In the genomic region with DNA sequence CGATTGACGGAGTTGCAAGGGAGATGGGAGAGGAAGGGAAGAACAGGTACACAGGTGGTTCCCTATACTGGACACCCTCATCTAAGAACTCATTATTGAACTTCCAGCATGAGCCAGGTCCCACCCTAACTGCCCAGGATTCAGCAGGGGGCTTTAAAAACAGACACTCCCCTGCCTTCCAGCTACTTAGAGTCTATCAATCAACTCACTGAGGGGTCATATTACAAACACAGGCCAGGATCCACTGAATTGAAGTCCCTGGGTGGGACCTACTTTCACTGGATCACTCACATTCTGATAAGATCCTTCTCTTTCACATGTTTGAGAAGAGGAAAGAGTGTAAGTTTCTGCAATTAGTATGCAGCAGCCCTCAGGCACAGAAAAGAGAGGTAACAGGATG, we compare ENCODE assay signal across 16 cellular contexts.
DNase-seq lines count a peak whose midpoint lies in the region; ATAC-seq and TF ChIP-seq lines count a peak whose summit lies in the region.
"Had no signal": no experiment of that assay in that cellular context is flagged by ENCODE, and none has a peak within 500 bp of the region (broad histone marks: within the 10 kb centered on the region; RNA-seq: fewer than 3 reads in every experiment).

No MANE protein-coding gene starts in this region.

- in situ Hi-C loops in transverse colon (cut with MboI; ENCODE audit: low pct_ligation_motif_present in 1 of 4, low pct_unique_long_range_greater_than_20kb in 1 of 4, low sequenced_read_pairs in 3 of 4) = no loop called here

- TF ChIP-seq EP300 in transverse colon (IDR thresholded peaks at IDR 0.05; ENCODE audit: low read depth) = no peak

- H3K27ac Mint-ChIP-seq in nephron progenitor cell (peak overlapping the region; percentile 16), endodermal cell (no peak overlapping the region)
- H3K27ac Mint-ChIP-seq: CD4-positive, alpha-beta memory T cell; HFFc6 had no signal

- H3K27me3 Mint-ChIP-seq in nephron progenitor cell (ENCODE audit: low read depth, poor library complexity) = no peaks in the 10 kb centered on the region
- peaks cover 16% of the 10 kb centered on the region for H3K27me3 Mint-ChIP-seq in endodermal cell (ENCODE audit: insufficient read depth)

- H3K9me3 ChIP-seq in HEK293 (ENCODE audit: control insufficient read depth, insufficient read depth, low read depth, low read length) (no peaks in the 10 kb centered on the region), ascending aorta (no peaks in the 10 kb centered on the region), aorta (ENCODE audit: control insufficient read depth, low read length) (no peaks in the 10 kb centered on the region), transverse colon (no peaks in the 10 kb centered on the region), endodermal cell (ENCODE audit: control insufficient read depth, low read length) (no peaks in the 10 kb centered on the region)
- H3K9me3 ChIP-seq: BLaER1, HAP-1 had no signal

- H3K27me3 ChIP-seq in ascending aorta (no peaks in the 10 kb centered on the region), aorta (ENCODE audit: control insufficient read depth in 1 of 2, insufficient read depth in 2 of 2, low read length in 1 of 2) (no peaks in the 10 kb centered on the region), transverse colon (no peaks in the 10 kb centered on the region), endodermal cell (ENCODE audit: control insufficient read depth, insufficient read depth, low read length, poor library complexity, severe bottlenecking) (peaks cover 57% of the 10 kb centered on the region)
- H3K27me3 ChIP-seq: BLaER1 had no signal

- TF ChIP-seq CTCF in HEK293 (tag by site-specific recombination; IDR thresholded peaks at IDR 0.05) (no peak), ascending aorta (IDR thresholded peaks at IDR 0.05) (no peak), nephron progenitor cell (IDR thresholded peaks at IDR 0.05) (no peak), transverse colon (IDR thresholded peaks at IDR 0.05) (no peak), endodermal cell (conservative IDR thresholded peaks at IDR 0.05) (no peak)

- ATAC-seq in aorta (ENCODE audit: low FRiP score) = no peak
- ATAC-seq: GM12878, HepG2 had no signal

- H3K36me3 Mint-ChIP-seq in nephron progenitor cell (ENCODE audit: low read depth) (peaks cover 96% of the 10 kb centered on the region), endodermal cell (ENCODE audit: low read depth) (no peaks in the 10 kb centered on the region)
- H3K36me3 Mint-ChIP-seq: CD14-positive monocyte; CD4-positive, alpha-beta memory T cell had no signal

- H3K9ac ChIP-seq in endodermal cell (ENCODE audit: extremely low read depth, low read length, poor library complexity, severe bottlenecking) = no peak overlapping the region
- H3K9ac ChIP-seq: BLaER1 had no signal

- intact Hi-C loops in ascending aorta (cut with DNase I) (loop anchor here (10.0 kb wide), 1 partner anchor 192 kb away; no protein-coding TSS in a partner anchor), aorta (cut with DNase I) (no loop called here), transverse colon (cut with DNase I; ENCODE audit: low total_unique reads) (no loop called here)

- H3K4me3 Mint-ChIP-seq in nephron progenitor cell = no peak overlapping the region
- H3K4me3 Mint-ChIP-seq in endodermal cell = no peak overlapping the region
- H3K4me3 Mint-ChIP-seq: CD14-positive monocyte; CD4-positive, alpha-beta memory T cell; HFFc6 had no signal

- H3K36me3 ChIP-seq in HEK293 (ENCODE audit: control insufficient read depth in 2 of 2, insufficient read depth in 1 of 2, low read length in 2 of 2) (no peaks in the 10 kb centered on the region), ascending aorta (peaks cover 33 to 54% of the 10 kb centered on the region in 2 donors), aorta (ENCODE audit: control insufficient read depth in 1 of 2, insufficient read depth in 2 of 2, low read length in 1 of 2) (peaks cover 6 to 9% of the 10 kb centered on the region in 2 donors), transverse colon (no peaks in the 10 kb centered on the region), endodermal cell (ENCODE audit: control insufficient read depth, insufficient read depth, low read length) (no peaks in the 10 kb centered on the region)
- H3K36me3 ChIP-seq: HAP-1 had no signal

- H3K4me1 ChIP-seq in HEK293 (ENCODE audit: control insufficient read depth, insufficient read depth, low read length) (no peaks in the 10 kb centered on the region), ascending aorta (peaks cover 4 to 48% of the 10 kb centered on the region in 2 donors), aorta (ENCODE audit: control insufficient read depth in 1 of 2, insufficient read depth in 2 of 2, low read length in 2 of 2) (peaks cover 12 to 14% of the 10 kb centered on the region in 2 donors), transverse colon (no peaks in the 10 kb centered on the region), endodermal cell (ENCODE audit: control insufficient read depth, insufficient read depth, low read length) (no peaks in the 10 kb centered on the region)
- H3K4me1 ChIP-seq: BLaER1, HAP-1 had no signal

- TF ChIP-seq POLR2A in transverse colon (IDR thresholded peaks at IDR 0.05) = no peak

- CTCF ChIA-PET in HEK293 (lab: Yijun Ruan, JAX) = interaction anchor here (0.6 kb wide), 1 partner anchor 1608 kb away, joined by 4 read pairs; no protein-coding TSS in a partner anchor

- peaks cover 15% of the 10 kb centered on the region for H3K4me1 Mint-ChIP-seq in nephron progenitor cell
- no peaks in the 10 kb centered on the region for H3K4me1 Mint-ChIP-seq in endodermal cell
- H3K4me1 Mint-ChIP-seq: CD14-positive monocyte; CD4-positive, alpha-beta memory T cell had no signal

- no peak overlapping the region for H3K4me3 ChIP-seq in HEK293 (ENCODE audit: low read depth, low read length)
- no peak overlapping the region for H3K4me3 ChIP-seq in ascending aorta
- H3K4me3 ChIP-seq in aorta (ENCODE audit: low read length in 2 of 2) = no peak overlapping the region
- no peak overlapping the region for H3K4me3 ChIP-seq in transverse colon
- H3K4me3 ChIP-seq in endodermal cell (ENCODE audit: low read length) = no peak overlapping the region
- H3K4me3 ChIP-seq: BLaER1, GM12878, HAP-1 had no signal

- POLR2A ChIA-PET in HEK293 (lab: Yijun Ruan, JAX) = no interaction called here

- WGBS in aorta, 2 donors = 99 to 100% methylated on average over 2 of the region's 2 CpGs
- WGBS in transverse colon (ENCODE audit: low coverage in 1 of 2), 2 donors = 96% methylated on average over 2 of the region's 2 CpGs; no CpG with 5 or more reads in 1 of the 2 donors
- WGBS in endodermal cell (ENCODE audit: insufficient coverage in 1 of 2, insufficient read length in 1 of 2), 2 experiments = 95 to 100% methylated on average over 1 to 2 of the region's 2 CpGs

- peaks cover 26% of the 10 kb centered on the region for H3K9me3 Mint-ChIP-seq in nephron progenitor cell
- no peaks in the 10 kb centered on the region for H3K9me3 Mint-ChIP-seq in endodermal cell
- H3K9me3 Mint-ChIP-seq: HFFc6 had no signal

- no peak for DNase-seq in ascending aorta (ENCODE audit: low spot score in 2 of 2)
- DNase-seq in nephron progenitor cell = no peak
- DNase-seq in aorta = no peak
- DNase-seq in T-helper 1 cell = no peak
- DNase-seq in transverse colon = no peak
- DNase-seq in endodermal cell = no peak
- DNase-seq: 8988T; CD4-positive, alpha-beta memory T cell; DMS79 treated with DMSO at 0.1 percent for 48 hours had no signal

- no peak overlapping the region for H3K27ac ChIP-seq in HEK293 (ENCODE audit: extremely low read depth, low read depth, low read length)
- H3K27ac ChIP-seq in ascending aorta = peak overlapping the region; percentile 76 to 77
- H3K27ac ChIP-seq in aorta (ENCODE audit: low read depth in 1 of 2, low read length in 2 of 2) = peak overlapping the region; percentile 1 to 46
- no peak overlapping the region for H3K27ac ChIP-seq in transverse colon
- no peak overlapping the region for H3K27ac ChIP-seq in endodermal cell (ENCODE audit: low read depth, low read length)
- H3K27ac ChIP-seq: BLaER1 had no signal

TF ChIP-seq in HEK293, 187 proteins besides CTCF, POLR2A, EP300 and RAD21:
- TF ChIP-seq GLIS1 (tag by site-specific recombination; IDR thresholded peaks at IDR 0.05) = peak; percentile 57
- TF ChIP-seq, protein P1, sequence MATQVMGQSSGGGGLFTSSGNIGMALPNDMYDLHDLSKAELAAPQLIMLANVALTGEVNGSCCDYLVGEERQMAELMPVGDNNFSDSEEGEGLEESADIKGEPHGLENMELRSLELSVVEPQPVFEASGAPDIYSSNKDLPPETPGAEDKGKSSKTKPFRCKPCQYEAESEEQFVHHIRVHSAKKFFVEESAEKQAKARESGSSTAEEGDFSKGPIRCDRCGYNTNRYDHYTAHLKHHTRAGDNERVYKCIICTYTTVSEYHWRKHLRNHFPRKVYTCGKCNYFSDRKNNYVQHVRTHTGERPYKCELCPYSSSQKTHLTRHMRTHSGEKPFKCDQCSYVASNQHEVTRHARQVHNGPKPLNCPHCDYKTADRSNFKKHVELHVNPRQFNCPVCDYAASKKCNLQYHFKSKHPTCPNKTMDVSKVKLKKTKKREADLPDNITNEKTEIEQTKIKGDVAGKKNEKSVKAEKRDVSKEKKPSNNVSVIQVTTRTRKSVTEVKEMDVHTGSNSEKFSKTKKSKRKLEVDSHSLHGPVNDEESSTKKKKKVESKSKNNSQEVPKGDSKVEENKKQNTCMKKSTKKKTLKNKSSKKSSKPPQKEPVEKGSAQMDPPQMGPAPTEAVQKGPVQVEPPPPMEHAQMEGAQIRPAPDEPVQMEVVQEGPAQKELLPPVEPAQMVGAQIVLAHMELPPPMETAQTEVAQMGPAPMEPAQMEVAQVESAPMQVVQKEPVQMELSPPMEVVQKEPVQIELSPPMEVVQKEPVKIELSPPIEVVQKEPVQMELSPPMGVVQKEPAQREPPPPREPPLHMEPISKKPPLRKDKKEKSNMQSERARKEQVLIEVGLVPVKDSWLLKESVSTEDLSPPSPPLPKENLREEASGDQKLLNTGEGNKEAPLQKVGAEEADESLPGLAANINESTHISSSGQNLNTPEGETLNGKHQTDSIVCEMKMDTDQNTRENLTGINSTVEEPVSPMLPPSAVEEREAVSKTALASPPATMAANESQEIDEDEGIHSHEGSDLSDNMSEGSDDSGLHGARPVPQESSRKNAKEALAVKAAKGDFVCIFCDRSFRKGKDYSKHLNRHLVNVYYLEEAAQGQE (tag by site-specific recombination; IDR thresholded peaks at IDR 0.05) = no peak

Comparison
In these comparisons a context has a peak if more than half of its experiments do, and no peak if none do; other contexts are left out.
1. H3K27ac ChIP-seq: peak in ascending aorta (2 of 2) and aorta (2 of 2); none in HEK293 (single experiment), transverse colon (0 of 4) and endodermal cell (single experiment).